ENCODE assay signal across 8 cellular contexts in genomic region chr7:30061786-30062185, GRCh38. TPM values are rescaled to one million over a fixed set of nuclear protein-coding genes. Genes with fewer than 3 reads are reported as not detected.
A peak's percentile ranks its signal among the peaks of the same experiment; 100 is the strongest.
DNase-seq lines count a peak whose midpoint lies in the region; ATAC-seq and TF ChIP-seq lines count a peak whose summit lies in the region.
"Not testable (repeated sequence)": the region's sequence is repeated elsewhere in the genome, so short reads cannot be mapped to it uniquely, and the experiment has no call there.

No MANE protein-coding gene starts in this region.

- H3K4me3 Mint-ChIP-seq in CD4-positive, alpha-beta T cell = not testable (repeated sequence)

- POLR2A ChIA-PET in CD4-positive, alpha-beta T cell (lab: Charles Lee) = interaction anchor here (0.7 to 1.8 kb wide), 2 partner anchors 34 to 53 kb away, joined by 4 to 13 read pairs; partner anchors contain the start of genes FKBP14 and PLEKHA8

- H3K27me3 Mint-ChIP-seq in CD4-positive, alpha-beta T cell = not testable (repeated sequence)

- peaks cover 57% of the 10 kb centered on the region for H3K36me3 Mint-ChIP-seq in CD4-positive, alpha-beta T cell (ENCODE audit: low read depth)

- not testable (repeated sequence) for H3K27me3 ChIP-seq in CD4-positive, alpha-beta T cell (ENCODE audit: control insufficient read depth, insufficient read depth, low read length); left lung

- ATAC-seq in CD4-positive, alpha-beta T cell (ENCODE audit: poor library complexity) = peak; percentile 93
- peak; percentile 90 for ATAC-seq in GM19438 (IDR thresholded peaks at IDR 0.05; ENCODE audit: low read depth, unreplicated experiment)
- peak; percentile 69 for ATAC-seq in HG03575 (IDR thresholded peaks at IDR 0.05; ENCODE audit: extremely low read depth, insufficient number of reproducible peaks, low FRiP score, unreplicated experiment)
- peak; percentile 94 for ATAC-seq in left lung

- H3K4me3 ChIP-seq in left lung = not testable (repeated sequence)

- CTCF ChIA-PET in CD4-positive, alpha-beta T cell (lab: Charles Lee) = interaction anchor here (0.8 to 2.6 kb wide), 9 partner anchors 8 to 77 kb away, joined by 3 to 18 read pairs (median 3); partner anchors contain the start of genes FKBP14 and PLEKHA8

- not testable (repeated sequence) for H3K27ac Mint-ChIP-seq in CD4-positive, alpha-beta T cell

- not testable (repeated sequence) for H3K4me1 ChIP-seq in left lung

- not testable (repeated sequence) for H3K9me3 Mint-ChIP-seq in CD4-positive, alpha-beta T cell

- not testable (repeated sequence) for H3K36me3 ChIP-seq in left lung

- intact Hi-C loops in CD4-positive, alpha-beta T cell (cut with DNase I, micrococcal nuclease) = loop anchor here (1.0 to 10.0 kb wide), 7 partner anchors 33 to 503 kb away; partner anchors contain the start of genes FKBP14 (in 1 of the 2) and PLEKHA8 (in 1 of the 2)
- intact Hi-C loops in left lung (cut with DNase I) = loop anchor here in 1 of 2 donors (10.0 kb wide), 1 partner anchor 317 kb away; no protein-coding TSS in a partner anchor

- TF ChIP-seq CTCF in CD4-positive, alpha-beta T cell (IDR thresholded peaks at IDR 0.05) = not testable (repeated sequence)
- peak; percentile 40 to 54 for TF ChIP-seq CTCF in left lung (IDR thresholded peaks at IDR 0.05)

- not testable (repeated sequence) for H3K27ac ChIP-seq in CD4-positive, alpha-beta T cell (ENCODE audit: low read depth, low read length); left lung

- H3K4me1 Mint-ChIP-seq in CD4-positive, alpha-beta T cell (ENCODE audit: low read depth) = peaks cover 21% of the 10 kb centered on the region

- H3K9me3 ChIP-seq in CD4-positive, alpha-beta T cell (ENCODE audit: control insufficient read depth, low read length); left lung: not testable (repeated sequence)

- DNase-seq in CD4-positive, alpha-beta T cell = peak in 9 of 10 experiments; percentile 10 to 44 (median 23)
- DNase-seq in OCI-M1 (lab: John Stamatoyannopoulos, UW) = peak; percentile 10
- peak; percentile 19 for DNase-seq in activated CD8-positive, alpha-beta memory T cell treated with anti-CD3 and anti-CD28 coated beads, Interleukin-2, amount 50 U/mL, for 1 hour (ENCODE audit: extremely low read depth)
- DNase-seq in effector CD4-positive, alpha-beta T cell = peak; percentile 11
- not testable (repeated sequence) for DNase-seq in left lung
- DNase-seq in stimulated activated CD4-positive, alpha-beta T cell treated with anti-CD3 and anti-CD28 coated beads, Interleukin-2, amount 100 ng/mL, for 4 hours (ENCODE audit: low read depth) = peak; percentile 21

RNA-seq across cellular contexts. Expression of gene PLEKHA8, which starts 33.6 kb away (rescaled TPM):
- 1 to 10 TPM; 7.0 to 7.4 TPM for total RNA-seq in CD4-positive, alpha-beta T cell
- total RNA-seq in left lung = 10 to 100 TPM in 1 of 2 donors, 1 to 10 TPM in 1; 9.8 to 13.2 TPM

RNA-seq across cellular contexts. Expression of gene FKBP14, which starts 35.3 kb away (rescaled TPM):
- total RNA-seq in CD4-positive, alpha-beta T cell = 1 to 10 TPM; 4.3 to 5.2 TPM
- 10 to 100 TPM; 26.7 to 32.6 TPM for total RNA-seq in left lung

Comparison
In these comparisons a context has a peak if more than half of its experiments do, and no peak if none do; other contexts are left out.
1. RNA of gene FKBP14, which starts 35.3 kb away (total RNA-seq): 26.7 to 32.6 TPM in left lung; 4.3 to 5.2 TPM in CD4-positive, alpha-beta T cell; every median in the first group is over 4 times any median in the second.
2. Peak in every context shown above with its lines, with median percentiles within 50 percentile points of each other: ATAC-seq.